8 cellular contexts compared by ENCODE assay signal in the genomic region with DNA sequence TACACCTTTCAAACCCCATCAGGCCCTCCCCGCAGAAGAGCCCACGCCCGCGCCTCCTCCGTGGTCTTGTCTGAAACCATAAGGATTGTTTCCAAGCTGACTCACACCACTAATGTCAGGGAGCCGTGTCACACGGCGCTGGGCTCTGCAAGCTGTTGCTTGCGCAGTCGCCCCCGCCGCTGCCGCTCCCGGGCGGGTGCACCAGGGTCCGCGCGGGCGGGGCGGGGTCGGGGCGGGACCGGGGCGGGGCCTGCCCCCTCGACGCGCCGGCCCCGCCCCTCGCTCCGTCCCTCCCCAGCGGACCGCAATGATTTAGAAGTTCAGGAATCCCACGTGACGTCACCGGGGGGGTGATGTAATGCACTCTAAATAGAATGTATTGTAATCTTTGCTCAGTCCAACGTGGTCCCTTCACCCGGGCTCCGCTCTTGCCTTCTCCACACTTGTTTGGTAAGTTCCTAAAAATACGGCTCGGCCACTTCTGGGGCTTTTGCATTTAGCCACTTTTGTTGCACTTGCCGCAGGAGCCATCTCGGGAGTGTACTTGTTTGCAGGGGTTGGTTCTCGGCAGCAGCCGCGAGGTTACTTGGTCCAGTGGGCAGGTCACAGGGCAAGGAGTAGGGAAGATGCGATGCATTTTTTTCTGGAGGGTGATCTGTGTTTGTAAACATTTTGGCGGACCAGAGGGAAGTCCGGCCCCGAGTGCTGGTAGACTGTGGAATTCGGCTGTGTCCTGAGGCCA. TPM values are rescaled to one million over a fixed set of nuclear protein-coding genes. Genes with fewer than 3 reads are reported as not detected.
A peak's percentile ranks its signal among the peaks of the same experiment; 100 is the strongest.
DNase-seq lines count a peak whose midpoint lies in the region; ATAC-seq and TF ChIP-seq lines count a peak whose summit lies in the region.

No MANE protein-coding gene starts in this region.

- peak overlapping the region; percentile 76 to 87 (median 78) for H3K4me3 Mint-ChIP-seq in T-cell
- H3K4me3 Mint-ChIP-seq in brain: peak overlapping the region; percentile 97 to 100 (median 98)

- DNase-seq in NCI-H1105 treated with DMSO at 0.1 percent for 48 hours (lab: John Stamatoyannopoulos, UW) (peak; percentile 74), T-cell (peak in 23 of 34 experiments; percentile 5 to 52 (median 24)), hypothalamus (lab: John Stamatoyannopoulos, UW) (peak in 50 of 51 donors; percentile 31 to 99 (median 88)), aorta (peak; percentile 96 to 97)

- POLR2A ChIA-PET in T-cell (lab: Charles Lee): no interaction called here

- CTCF ChIA-PET in T-cell (lab: Charles Lee): interaction anchor here in 1 of 2 donors (0.6 kb wide), 1 partner anchor 777 kb away, joined by 6 read pairs; no protein-coding TSS in a partner anchor

- no peak for TF ChIP-seq CTCF in brain (conservative IDR thresholded peaks at IDR 0.05)

- H3K27ac ChIP-seq in rectal smooth muscle tissue (ENCODE audit: low read depth, low read length) (peak overlapping the region; percentile 91), aorta (ENCODE audit: low read depth in 1 of 2, low read length in 2 of 2) (peak overlapping the region; percentile 20 to 53)

- no peaks in the 10 kb centered on the region for H3K9me3 Mint-ChIP-seq in T-cell
- H3K9me3 Mint-ChIP-seq in brain: peaks cover 0 to 9% (median 0%) of the 10 kb centered on the region in 5 experiments

- no peaks in the 10 kb centered on the region for H3K27me3 ChIP-seq in rectal smooth muscle tissue (ENCODE audit: control insufficient read depth, insufficient read depth, low read length)
- no peaks in the 10 kb centered on the region for H3K27me3 ChIP-seq in aorta (ENCODE audit: control insufficient read depth in 1 of 2, insufficient read depth in 2 of 2, low read length in 1 of 2)

- H3K27me3 Mint-ChIP-seq in T-cell (peaks cover 64 to 74% of the 10 kb centered on the region in 2 donors), brain (peaks cover 36% of the 10 kb centered on the region)

- H3K27ac Mint-ChIP-seq in T-cell (peak overlapping the region in 1 of 2 donors; percentile 50), brain (peak overlapping the region; percentile 87 to 97 (median 93))

- ATAC-seq in GM19035 (IDR thresholded peaks at IDR 0.05; ENCODE audit: unreplicated experiment) (peak; percentile 54), T-cell (replicated peaks in 1 of 4) (peak in 3 of 4 experiments; percentile 28 to 69 (median 45)), aorta (ENCODE audit: low FRiP score) (peak; percentile 90), GM19463 (IDR thresholded peaks at IDR 0.05; ENCODE audit: unreplicated experiment) (no peak)

- peaks cover 20 to 27% (median 23%) of the 10 kb centered on the region in 3 donors for H3K4me1 Mint-ChIP-seq in T-cell
- peaks cover 54% of the 10 kb centered on the region for H3K4me1 Mint-ChIP-seq in brain

- peak overlapping the region; percentile 13 for H3K9ac ChIP-seq in rectal smooth muscle tissue (ENCODE audit: low read length)

- H3K36me3 Mint-ChIP-seq in T-cell: no peaks in the 10 kb centered on the region
- H3K36me3 Mint-ChIP-seq in brain: no peaks in the 10 kb centered on the region

- H3K4me3 ChIP-seq in rectal smooth muscle tissue (ENCODE audit: low read length) (peak overlapping the region; percentile 75), aorta (ENCODE audit: low read length in 2 of 2) (peak overlapping the region; percentile 65 to 68)

- no peaks in the 10 kb centered on the region for H3K9me3 ChIP-seq in aorta (ENCODE audit: control insufficient read depth, low read length)

- WGBS in aorta, 2 donors: 1% methylated on average over 51 of the region's 51 CpGs

- H3K4me1 ChIP-seq in rectal smooth muscle tissue (ENCODE audit: control insufficient read depth, insufficient read depth, low read length) (peaks cover 9% of the 10 kb centered on the region), aorta (ENCODE audit: control insufficient read depth in 1 of 2, insufficient read depth in 2 of 2, low read length in 2 of 2) (peaks cover 1 to 6% of the 10 kb centered on the region in 2 donors)

- H3K36me3 ChIP-seq in rectal smooth muscle tissue (ENCODE audit: control insufficient read depth, insufficient read depth, low read length) (no peaks in the 10 kb centered on the region), aorta (ENCODE audit: control insufficient read depth in 1 of 2, insufficient read depth in 2 of 2, low read length in 1 of 2) (no peaks in the 10 kb centered on the region)

- intact Hi-C loops in aorta (cut with DNase I): loop anchor here (2.0 to 5.0 kb wide), 3 partner anchors 214 to 278 kb away; no protein-coding TSS in a partner anchor

RNA-seq across cellular contexts. Expression of gene CREB5, which starts 3.2 kb away (rescaled TPM):
- total RNA-seq in T-cell: under 1 TPM; 0.03 to 0.58 (median 0.23) TPM
- 11.6 TPM for polyA plus RNA-seq in brain (ENCODE audit: insufficient read depth, low read depth, low replicate concordance)
- total RNA-seq in aorta: 10 to 100 TPM; 27.1 to 57.1 TPM
- 1 to 10 TPM; 2.6 to 8.6 TPM for polyA plus RNA-seq in aorta

Comparison
In these comparisons a context has a peak if more than half of its experiments do, and no peak if none do; other contexts are left out.
1. DNase-seq: peak in every context shown above with its lines; median percentile 96 in aorta; 88 in hypothalamus; 74 in NCI-H1105 treated with DMSO at 0.1 percent for 48 hours; 24 in T-cell.
2. RNA of gene CREB5, which starts 3.2 kb away (total RNA-seq): 27.1 to 57.1 TPM in aorta; 0.03 to 0.58 TPM in T-cell; every median in the first group is over 10 times any median in the second.